ENCODE assay signal across 13 cellular contexts in the genomic region with DNA sequence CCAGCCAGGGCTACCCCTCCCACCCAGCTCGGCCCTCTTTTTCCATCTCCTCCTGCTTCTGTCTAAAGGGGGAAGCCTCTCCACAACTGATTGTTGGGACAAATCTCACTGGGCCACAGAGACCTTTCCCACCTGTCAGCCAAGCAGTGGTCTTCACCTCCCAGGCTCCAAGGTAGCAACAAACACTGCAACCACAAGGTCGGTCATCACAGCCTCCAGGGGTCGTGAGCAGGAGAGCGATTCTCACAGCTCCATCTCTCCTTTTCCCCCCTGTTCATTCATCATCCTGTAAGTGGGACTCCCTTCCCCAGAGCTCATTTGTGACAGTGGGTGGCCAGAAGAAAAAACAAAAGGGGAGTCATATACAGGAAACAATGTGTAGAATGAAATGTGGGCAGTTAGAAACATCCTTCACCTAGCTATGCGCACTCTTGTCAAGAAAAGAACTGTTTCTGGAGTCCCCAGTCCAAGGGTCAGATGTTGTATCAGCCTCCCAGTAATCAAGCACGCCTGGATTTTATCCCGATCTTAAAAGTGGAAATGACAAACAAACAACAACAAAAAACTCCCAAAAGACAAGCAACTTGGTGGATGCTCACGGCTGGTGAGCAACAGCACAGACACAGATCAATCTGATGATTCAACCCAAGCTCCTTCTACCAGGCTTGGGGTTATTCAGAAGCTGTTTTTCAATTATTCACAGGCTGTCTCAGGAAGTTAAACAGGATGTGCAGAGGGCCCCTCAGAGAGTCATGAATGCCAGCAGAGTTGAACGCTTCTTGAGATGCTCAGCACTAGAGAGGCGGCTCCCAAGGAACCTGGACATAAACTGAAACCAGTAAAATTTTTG. TPM values are rescaled to one million over a fixed set of nuclear protein-coding genes. Genes with fewer than 3 reads are reported as not detected.
A peak's percentile ranks its signal among the peaks of the same experiment; 100 is the strongest.
DNase-seq lines count a peak whose midpoint lies in the region; TF ChIP-seq lines count a peak whose summit lies in the region.
"Had no signal": no experiment of that assay in that cellular context is flagged by ENCODE, and none has a peak within 500 bp of the region (broad histone marks: within the 10 kb centered on the region; RNA-seq: fewer than 3 reads in every experiment).

No MANE protein-coding gene starts in this region.

- H3K27me3 ChIP-seq in BLaER1 (no peaks in the 10 kb centered on the region), MM.1S (replicated peaks; ENCODE audit: insufficient read depth, low read length) (no peaks in the 10 kb centered on the region), transverse colon (no peaks in the 10 kb centered on the region)
- H3K27me3 ChIP-seq: heart left ventricle had no signal

- in situ Hi-C loops in transverse colon (cut with MboI; ENCODE audit: low pct_ligation_motif_present in 1 of 4, low pct_unique_long_range_greater_than_20kb in 1 of 4, low sequenced_read_pairs in 3 of 4): no loop called here

- DNase-seq in MM.1S (peak; percentile 86), activated T-cell treated with anti-CD3 and anti-CD28 coated beads for 4 hours (peak; percentile 8), iris pigment epithelial cell (ENCODE audit: low read depth) (peak; percentile 10), transverse colon (no peak), AG20443 (ENCODE audit: low spot score) (no peak), nucleus accumbens (lab: John Stamatoyannopoulos, UW) (no peak), NCI-H2029 treated with DMSO at 0.1 percent for 48 hours (lab: John Stamatoyannopoulos, UW) (no peak)
- DNase-seq: AML-193; heart left ventricle; NCI-H187 treated with DMSO at 0.1 percent for 48 hours; right cardiac atrium; stimulated activated naive B cell treated with anti-CD40 and anti-IgM and Interleukin-4, amounts not matched to agents 10 μg/mL and 1 μg/mL and 100 μg/mL, for 72 hours had no signal

- no peaks in the 10 kb centered on the region for H3K9me2 ChIP-seq in MM.1S (replicated peaks; ENCODE audit: insufficient read depth, low read length)

- no peaks in the 10 kb centered on the region for H3K36me3 ChIP-seq in BLaER1
- H3K36me3 ChIP-seq in MM.1S (replicated peaks; ENCODE audit: insufficient read depth, low read length): no peaks in the 10 kb centered on the region
- H3K36me3 ChIP-seq in transverse colon: no peaks in the 10 kb centered on the region
- H3K36me3 ChIP-seq: heart left ventricle had no signal

- no peak overlapping the region for H3K9ac ChIP-seq in BLaER1
- H3K9ac ChIP-seq in MM.1S (ENCODE audit: low read length): no peak overlapping the region

- no peaks in the 10 kb centered on the region for H3K9me3 ChIP-seq in BLaER1
- no peaks in the 10 kb centered on the region for H3K9me3 ChIP-seq in MM.1S (replicated peaks; ENCODE audit: insufficient read depth, low read length)
- H3K9me3 ChIP-seq in transverse colon: no peaks in the 10 kb centered on the region
- H3K9me3 ChIP-seq: heart left ventricle had no signal

- H3K4me2 ChIP-seq in BLaER1 (peak overlapping the region; percentile 46), MM.1S (ENCODE audit: low read depth, low read length) (peak overlapping the region; percentile 21; the same call in 1 of the 2 replicates)

- 50 to 54% methylated on average over 4 to 10 of the region's 10 CpGs for WGBS in transverse colon (ENCODE audit: low coverage in 1 of 2), 2 donors

- TF ChIP-seq CTCF in MM.1S (IDR thresholded peaks at IDR 0.05; ENCODE audit: low read length) (no peak), transverse colon (IDR thresholded peaks at IDR 0.05) (no peak)

- no peak overlapping the region for H3K4me3 ChIP-seq in BLaER1
- H3K4me3 ChIP-seq in MM.1S (ENCODE audit: low read length): no peak overlapping the region
- no peak overlapping the region for H3K4me3 ChIP-seq in transverse colon
- H3K4me3 ChIP-seq: heart left ventricle had no signal

- intact Hi-C loops in transverse colon (cut with DNase I; ENCODE audit: low total_unique reads): no loop called here

- no peaks in the 10 kb centered on the region; the same call in 1 of the 2 replicates for H3F3A ChIP-seq in MM.1S (ENCODE audit: insufficient read depth, low read length)

- H4K20me1 ChIP-seq in BLaER1 (no peaks in the 10 kb centered on the region), MM.1S (ENCODE audit: insufficient read depth, low read length) (no peaks in the 10 kb centered on the region)

- TF ChIP-seq EP300 in transverse colon (IDR thresholded peaks at IDR 0.05; ENCODE audit: low read depth): no peak

- peaks cover 17% of the 10 kb centered on the region for H3K4me1 ChIP-seq in BLaER1
- H3K4me1 ChIP-seq in MM.1S (ENCODE audit: low read length): peaks cover 16% of the 10 kb centered on the region
- H3K4me1 ChIP-seq in transverse colon: no peaks in the 10 kb centered on the region
- H3K4me1 ChIP-seq: heart left ventricle had no signal

- no peak overlapping the region for H2AFZ ChIP-seq in MM.1S (ENCODE audit: low read length)

- TF ChIP-seq POLR2A in transverse colon (IDR thresholded peaks at IDR 0.05): no peak

- H3K79me2 ChIP-seq in MM.1S (ENCODE audit: low read length): no peaks in the 10 kb centered on the region

- H3K27ac ChIP-seq in BLaER1 (no peak overlapping the region), MM.1S (ENCODE audit: low read length) (peak overlapping the region; percentile 31; the same call in 1 of the 2 replicates), transverse colon (no peak overlapping the region)
- H3K27ac ChIP-seq: heart left ventricle had no signal

RNA-seq across cellular contexts. Expression of a gene that starts 22.4 kb away (rescaled TPM):
- total RNA-seq in transverse colon: not detected
- total RNA-seq: heart left ventricle, right cardiac atrium had no signal

Comparison
In these comparisons a context has a peak if more than half of its experiments do, and no peak if none do; other contexts are left out.
1. DNase-seq: peak in MM.1S (single experiment), activated T-cell treated with anti-CD3 and anti-CD28 coated beads for 4 hours (single experiment) and iris pigment epithelial cell (single experiment); none in transverse colon (single experiment), AG20443 (single experiment), nucleus accumbens (0 of 56) and NCI-H2029 treated with DMSO at 0.1 percent for 48 hours (single experiment).